In genomic region chr3:126887686-126888085, GRCh38 we compare ENCODE assay signal across 24 cellular contexts.
DNase-seq lines count a peak whose midpoint lies in the region; ATAC-seq and TF ChIP-seq lines count a peak whose summit lies in the region.
"Had no signal": no experiment of that assay in that cellular context is flagged by ENCODE, and none has a peak within 500 bp of the region (broad histone marks: within the 10 kb centered on the region; RNA-seq: fewer than 3 reads in every experiment).

No MANE protein-coding gene starts in this region.

- H3K36me3 Mint-ChIP-seq in CD4-positive, CD25-positive, alpha-beta regulatory T cell = peaks cover 20% of the 10 kb centered on the region
- H3K36me3 Mint-ChIP-seq in neural crest cell (ENCODE audit: low read depth) = no peaks in the 10 kb centered on the region

- H3K4me2 ChIP-seq in BLaER1 = peak overlapping the region; percentile 31
- H3K4me2 ChIP-seq: PC-9 had no signal

- H3K9ac ChIP-seq in BLaER1 = no peak overlapping the region

- H4K20me1 ChIP-seq in BLaER1 = peaks cover 16% of the 10 kb centered on the region; the same call in 1 of the 2 replicates

- H3K27ac ChIP-seq in BLaER1 (no peak overlapping the region), WERI-Rb-1 (peak overlapping the region; percentile 51; the same call in 1 of the 2 replicates)
- H3K27ac ChIP-seq in CD4-positive, CD25-positive, alpha-beta regulatory T cell (ENCODE audit: insufficient read depth, low read length, poor library complexity, severe bottlenecking) = no peak overlapping the region
- H3K27ac ChIP-seq: PC-9, SJSA1 had no signal

- no peak for TF ChIP-seq CTCF in WERI-Rb-1 (IDR thresholded peaks at IDR 0.05; ENCODE audit: low read depth, low read length)
- TF ChIP-seq CTCF in neural crest cell (conservative IDR thresholded peaks at IDR 0.05) = no peak

- peaks cover 38% of the 10 kb centered on the region for H3K4me1 ChIP-seq in BLaER1
- H3K4me1 ChIP-seq in CD4-positive, CD25-positive, alpha-beta regulatory T cell (ENCODE audit: control insufficient read depth, insufficient read depth, low read length, poor library complexity, severe bottlenecking) = peaks cover 8% of the 10 kb centered on the region
- H3K4me1 ChIP-seq: HAP-1 had no signal

- H3K27me3 Mint-ChIP-seq in CD4-positive, CD25-positive, alpha-beta regulatory T cell = no peaks in the 10 kb centered on the region
- no peaks in the 10 kb centered on the region for H3K27me3 Mint-ChIP-seq in neural crest cell (ENCODE audit: low read depth)
- H3K27me3 Mint-ChIP-seq: T-cell had no signal

- H3K9me3 ChIP-seq in BLaER1 (no peaks in the 10 kb centered on the region), WERI-Rb-1 (ENCODE audit: severe bottlenecking) (no peaks in the 10 kb centered on the region)
- no peaks in the 10 kb centered on the region for H3K9me3 ChIP-seq in CD4-positive, CD25-positive, alpha-beta regulatory T cell (ENCODE audit: control insufficient read depth in 2 of 2, low read length in 2 of 2)
- H3K9me3 ChIP-seq: BE2C, HAP-1, MG63, SJSA1 had no signal

- H3K36me3 ChIP-seq in BLaER1 = peaks cover 5% of the 10 kb centered on the region; the same call in 1 of the 2 replicates
- H3K36me3 ChIP-seq in CD4-positive, CD25-positive, alpha-beta regulatory T cell (ENCODE audit: control insufficient read depth, insufficient read depth, low read length) = no peaks in the 10 kb centered on the region
- H3K36me3 ChIP-seq in WERI-Rb-1 = no peaks in the 10 kb centered on the region
- H3K36me3 ChIP-seq: BE2C, HAP-1, MG63, SJSA1 had no signal

- no peak for DNase-seq in CD4-positive, CD25-positive, alpha-beta regulatory T cell
- DNase-seq in WERI-Rb-1 = no peak
- no peak for DNase-seq in neural crest cell (ENCODE audit: low read depth, low spot score)
- no peak for DNase-seq in AG08395 (ENCODE audit: low spot score)
- no peak for DNase-seq in inferior parietal cortex (ENCODE audit: extremely low spot score)
- no peak for DNase-seq in NCI-H1417 (lab: John Stamatoyannopoulos, UW)
- DNase-seq: BE2C, DMS53, EL, GDM1, GOT3, HFFc6, IMR-90, KG1, MG63, NCI-H1694 treated with DMSO at 0.1 percent for 48 hours, NCI-H226, PC-9, T-cell had no signal

- H3K27ac Mint-ChIP-seq in CD4-positive, CD25-positive, alpha-beta regulatory T cell = peak overlapping the region in 2 of 3 donors; percentile 51 to 61
- peak overlapping the region; percentile 50 for H3K27ac Mint-ChIP-seq in neural crest cell (ENCODE audit: unreplicated experiment)
- H3K27ac Mint-ChIP-seq: HFFc6, T-cell had no signal

- H3K27me3 ChIP-seq in BLaER1 (no peaks in the 10 kb centered on the region), WERI-Rb-1 (ENCODE audit: insufficient read depth, low read depth, severe bottlenecking) (no peaks in the 10 kb centered on the region)
- no peaks in the 10 kb centered on the region for H3K27me3 ChIP-seq in CD4-positive, CD25-positive, alpha-beta regulatory T cell (ENCODE audit: control insufficient read depth, insufficient read depth, low read length)
- H3K27me3 ChIP-seq: BE2C, MG63, SJSA1 had no signal

- H3K4me3 Mint-ChIP-seq in CD4-positive, CD25-positive, alpha-beta regulatory T cell = no peak overlapping the region
- H3K4me3 Mint-ChIP-seq in neural crest cell = no peak overlapping the region
- H3K4me3 Mint-ChIP-seq: HFFc6, T-cell had no signal

- H3K4me3 ChIP-seq in BLaER1 (no peak overlapping the region), WERI-Rb-1 (ENCODE audit: low read depth, low read length) (no peak overlapping the region)
- H3K4me3 ChIP-seq in CD4-positive, CD25-positive, alpha-beta regulatory T cell (ENCODE audit: low read depth, low read length) = no peak overlapping the region
- H3K4me3 ChIP-seq: GM12878, HAP-1, MG63, PC-9, SJSA1 had no signal

- H3K9me3 Mint-ChIP-seq in CD4-positive, CD25-positive, alpha-beta regulatory T cell = no peaks in the 10 kb centered on the region
- H3K9me3 Mint-ChIP-seq in neural crest cell = no peaks in the 10 kb centered on the region
- H3K9me3 Mint-ChIP-seq: HFFc6, T-cell had no signal

- ATAC-seq in CD4-positive, CD25-positive, alpha-beta regulatory T cell (ENCODE audit: low read depth in 2 of 2) = no peak
- ATAC-seq: GM12878, Right ventricle myocardium inferior had no signal

- peaks cover 0 to 13% (median 7%) of the 10 kb centered on the region in 4 donors for H3K4me1 Mint-ChIP-seq in CD4-positive, CD25-positive, alpha-beta regulatory T cell
- H3K4me1 Mint-ChIP-seq in neural crest cell = peaks cover 30% of the 10 kb centered on the region
